Comparison of ENCODE assay signal across 8 cellular contexts in genomic region chr3:94234177-94234788, GRCh38.
DNase-seq lines count a peak whose midpoint lies in the region; ATAC-seq, FAIRE-seq and TF ChIP-seq lines count a peak whose summit lies in the region.
"Had no signal": no experiment of that assay in that cellular context is flagged by ENCODE, and none has a peak within 500 bp of the region (broad histone marks: within the 10 kb centered on the region; RNA-seq: fewer than 3 reads in every experiment).

No MANE protein-coding gene starts in this region.

- H3K4me1 ChIP-seq in H9 (ENCODE audit: insufficient read depth, low read length) (no peaks in the 10 kb centered on the region), gastrocnemius medialis (no peaks in the 10 kb centered on the region)
- H3K4me1 ChIP-seq in CD8-positive, alpha-beta T cell (ENCODE audit: insufficient read depth, low read length): no peaks in the 10 kb centered on the region

- H4K8ac ChIP-seq in H9 (replicated peaks; ENCODE audit: insufficient read length, low read depth, low read length): no peak overlapping the region

- H3K9me3 ChIP-seq in H9 (ENCODE audit: control insufficient read depth, low read depth, low read length) (no peaks in the 10 kb centered on the region), gastrocnemius medialis (no peaks in the 10 kb centered on the region)
- H3K9me3 ChIP-seq in CD8-positive, alpha-beta T cell (ENCODE audit: low read length): no peaks in the 10 kb centered on the region

- intact Hi-C loops in CD8-positive, alpha-beta T cell (cut with DNase I, micrococcal nuclease): no loop called here
- intact Hi-C loops in gastrocnemius medialis (cut with DNase I; ENCODE audit: low total_unique reads): no loop called here

- no peak overlapping the region for H2BK15ac ChIP-seq in H9 (ENCODE audit: low read depth, low read length)

- H2AK5ac ChIP-seq in H9 (ENCODE audit: insufficient read length, low read length): no peak overlapping the region

- CTCF ChIA-PET in CD8-positive, alpha-beta T cell (lab: Charles Lee): no interaction called here

- no peak for ATAC-seq in CD8-positive, alpha-beta T cell
- ATAC-seq in gastrocnemius medialis: no peak

- peak; percentile 79 for FAIRE-seq in G401.6 (lab: Jason Lieb, UNC)

- H3T11ph ChIP-seq in H9 (ENCODE audit: low read length): no peak overlapping the region

- H4K91ac ChIP-seq in H9 (ENCODE audit: insufficient read length, low read depth, low read length): no peak overlapping the region

- no peaks in the 10 kb centered on the region for H3K27me3 Mint-ChIP-seq in H9 (ENCODE audit: low read depth)
- H3K27me3 Mint-ChIP-seq in nephron progenitor cell (ENCODE audit: low read depth, poor library complexity): no peaks in the 10 kb centered on the region
- no peaks in the 10 kb centered on the region for H3K27me3 Mint-ChIP-seq in CD8-positive, alpha-beta T cell (ENCODE audit: low read depth)

- POLR2A ChIA-PET in CD8-positive, alpha-beta T cell (lab: Charles Lee): no interaction called here

- in situ Hi-C loops in gastrocnemius medialis (cut with MboI; ENCODE audit: low sequenced_read_pairs in 4 of 4): no loop called here

- no peak overlapping the region for H3K56ac ChIP-seq in H9 (ENCODE audit: insufficient read length, low read depth, low read length)

- no peaks in the 10 kb centered on the region for H3K27me3 ChIP-seq in H9 (ENCODE audit: insufficient read depth, low read length)
- H3K27me3 ChIP-seq in CD8-positive, alpha-beta T cell (ENCODE audit: insufficient read depth, low read length): no peaks in the 10 kb centered on the region
- H3K27me3 ChIP-seq in gastrocnemius medialis: no peaks in the 10 kb centered on the region

- DNase-seq in H9: no peak
- peak; percentile 50 for DNase-seq in NCI-H446 treated with DMSO at 0.1 percent for 48 hours (lab: John Stamatoyannopoulos, UW)
- DNase-seq in dermis blood vessel endothelial cell: peak; percentile 45
- peak; percentile 22 for DNase-seq in nephron progenitor cell
- no peak for DNase-seq in CD8-positive, alpha-beta T cell
- DNase-seq in gastrocnemius medialis: no peak

- no CpG with 5 or more reads among the region's 4 CpGs for WGBS in H9 (ENCODE audit: extremely low coverage, insufficient read length, low lambda C conversion rate)

- H2BK5ac ChIP-seq in H9 (ENCODE audit: insufficient read length, low read length): no peak overlapping the region

- H3K79me2 ChIP-seq in H9 (ENCODE audit: insufficient read depth, low read length): no peaks in the 10 kb centered on the region

- H3K4me3 ChIP-seq in CD8-positive, alpha-beta T cell (ENCODE audit: low read depth, low read length): no peak overlapping the region
- no peak overlapping the region for H3K4me3 ChIP-seq in gastrocnemius medialis
- H3K4me3 ChIP-seq: skin epidermis had no signal

- no peaks in the 10 kb centered on the region for H3K79me1 ChIP-seq in H9 (ENCODE audit: insufficient read depth, low read depth, low read length, poor library complexity, severe bottlenecking)

- H4K20me1 ChIP-seq in H9 (ENCODE audit: control insufficient read depth, insufficient read depth, insufficient read length): no peaks in the 10 kb centered on the region

- no peak overlapping the region for H4K5ac ChIP-seq in H9 (ENCODE audit: insufficient read length, low read depth, low read length)

- H2BK120ac ChIP-seq in H9 (ENCODE audit: low read depth, low read length, poor library complexity, severe bottlenecking): no peak overlapping the region

- no peak overlapping the region for H2BK20ac ChIP-seq in H9 (ENCODE audit: low read depth, low read length, poor library complexity, severe bottlenecking)

- no peak overlapping the region for H3K14ac ChIP-seq in H9 (ENCODE audit: insufficient read depth, low read length)

- H3K4me2 ChIP-seq in H9 (ENCODE audit: insufficient read depth, insufficient read length, low read length): no peak overlapping the region

- TF ChIP-seq CTCF in H9 (conservative IDR thresholded peaks at IDR 0.05) (peak; percentile 81), nephron progenitor cell (IDR thresholded peaks at IDR 0.05) (peak; percentile 61), gastrocnemius medialis (IDR thresholded peaks at IDR 0.05 in 4 of 5, conservative IDR thresholded peaks at IDR 0.05 in 1 of 5) (no peak)
- TF ChIP-seq CTCF in CD8-positive, alpha-beta T cell (IDR thresholded peaks at IDR 0.05): no peak

- H3K36me3 Mint-ChIP-seq in H9 (ENCODE audit: insufficient read depth in 1 of 3, low read depth in 3 of 3): peaks cover 0 to 2% (median 0%) of the 10 kb centered on the region in 3 experiments; a peak in 2 of 7 replicates
- no peaks in the 10 kb centered on the region for H3K36me3 Mint-ChIP-seq in nephron progenitor cell (ENCODE audit: low read depth)
- no peaks in the 10 kb centered on the region for H3K36me3 Mint-ChIP-seq in CD8-positive, alpha-beta T cell

- H3K4me3 Mint-ChIP-seq in H9 (no peak overlapping the region), nephron progenitor cell (no peak overlapping the region)
- H3K4me3 Mint-ChIP-seq in CD8-positive, alpha-beta T cell: no peak overlapping the region

- H2BK12ac ChIP-seq in H9 (ENCODE audit: insufficient read length, low read depth, low read length): no peak overlapping the region

- H3K9me3 Mint-ChIP-seq in H9 (peaks cover 7% of the 10 kb centered on the region in 2 experiments; a peak in 4 of 5 replicates), nephron progenitor cell (peaks cover 32% of the 10 kb centered on the region)
- peaks cover 2% of the 10 kb centered on the region for H3K9me3 Mint-ChIP-seq in CD8-positive, alpha-beta T cell

- no peak overlapping the region for H3K18ac ChIP-seq in H9 (ENCODE audit: insufficient read length, low read depth, low read length)

- H2AFZ ChIP-seq in H9 (ENCODE audit: low read length): no peak overlapping the region

- no peak overlapping the region for H3K27ac ChIP-seq in H9 (ENCODE audit: insufficient read length, low read depth, low read length)
- H3K27ac ChIP-seq in CD8-positive, alpha-beta T cell (ENCODE audit: low read depth, low read length): no peak overlapping the region
- no peak overlapping the region for H3K27ac ChIP-seq in gastrocnemius medialis
- H3K27ac ChIP-seq: skin epidermis had no signal

- no peak overlapping the region for H3K9ac ChIP-seq in H9 (ENCODE audit: extremely low read depth, insufficient read length, low read length)

- H3K36me3 ChIP-seq in CD8-positive, alpha-beta T cell (ENCODE audit: insufficient read depth, low read length): no peaks in the 10 kb centered on the region
- no peaks in the 10 kb centered on the region for H3K36me3 ChIP-seq in gastrocnemius medialis

- H3K23me2 ChIP-seq in H9 (ENCODE audit: insufficient read length, low read depth, low read length, poor library complexity, severe bottlenecking): no peaks in the 10 kb centered on the region

- H3K4me1 Mint-ChIP-seq in H9 (no peaks in the 10 kb centered on the region), nephron progenitor cell (no peaks in the 10 kb centered on the region)
- no peaks in the 10 kb centered on the region for H3K4me1 Mint-ChIP-seq in CD8-positive, alpha-beta T cell (ENCODE audit: low read depth)

- H3K27ac Mint-ChIP-seq in H9 (no peak overlapping the region), nephron progenitor cell (no peak overlapping the region)
- no peak overlapping the region for H3K27ac Mint-ChIP-seq in CD8-positive, alpha-beta T cell

- no peak overlapping the region for H3K4ac ChIP-seq in H9 (ENCODE audit: low read depth, low read length)

- H3K23ac ChIP-seq in H9 (ENCODE audit: insufficient read length, low read depth, low read length): no peak overlapping the region

- TF ChIP-seq POLR2A in gastrocnemius medialis (IDR thresholded peaks at IDR 0.05): no peak

Comparison
In these comparisons a context has a peak if more than half of its experiments do, and no peak if none do; other contexts are left out.
1. DNase-seq: peak in NCI-H446 treated with DMSO at 0.1 percent for 48 hours (single experiment), dermis blood vessel endothelial cell (single experiment) and nephron progenitor cell (single experiment); none in H9 (single experiment), CD8-positive, alpha-beta T cell (0 of 7) and gastrocnemius medialis (0 of 2).
2. CTCF ChIP-seq: peak in H9 (single experiment) and nephron progenitor cell (single experiment); none in CD8-positive, alpha-beta T cell (single experiment) and gastrocnemius medialis (0 of 5).